Comparison of ENCODE assay signal across 8 cellular contexts in the genomic region with DNA sequence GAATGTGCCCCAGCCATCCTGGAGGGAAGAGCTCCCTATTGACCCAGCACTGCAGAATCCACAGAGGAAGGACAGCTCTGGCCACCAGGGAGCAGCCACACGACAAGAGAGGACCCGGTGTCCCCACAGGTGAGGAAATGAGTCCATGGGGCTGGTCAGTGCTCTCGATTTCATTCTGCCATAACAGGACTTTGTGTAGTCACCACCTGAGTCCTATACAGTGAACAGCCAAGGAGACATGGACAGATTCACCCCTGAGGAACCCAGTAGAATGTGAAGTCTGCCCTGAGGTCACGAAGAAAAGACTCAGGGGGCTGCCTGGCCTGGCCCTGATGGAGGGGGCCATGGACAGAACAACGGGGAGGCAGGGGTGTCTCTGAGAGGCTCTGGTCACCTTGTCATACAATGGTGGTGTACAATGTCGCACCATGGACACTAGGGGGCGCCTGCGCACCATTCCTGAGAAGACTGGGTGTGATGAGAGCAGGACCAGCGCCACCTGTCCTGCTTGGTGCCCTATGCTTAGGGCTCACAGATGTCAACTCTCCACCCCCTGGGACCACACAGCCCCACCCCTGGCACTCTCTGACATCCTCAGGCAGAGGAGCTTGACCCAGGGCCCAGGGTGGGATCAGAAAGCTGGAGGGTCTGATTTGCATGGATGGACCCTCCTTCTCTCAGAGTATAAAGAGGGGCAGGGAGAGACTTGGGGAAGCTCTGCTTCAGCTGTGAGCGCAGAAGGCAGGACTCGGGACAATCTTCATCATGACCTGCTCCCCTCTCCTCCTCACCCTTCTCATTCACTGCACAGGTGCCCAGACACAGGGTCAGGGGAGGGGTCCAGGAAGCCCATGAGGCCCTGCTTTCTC.
DNase-seq lines count a peak whose midpoint lies in the region; ATAC-seq and TF ChIP-seq lines count a peak whose summit lies in the region.
"Not testable (repeated sequence)": the region's sequence is repeated elsewhere in the genome, so short reads cannot be mapped to it uniquely, and the experiment has no call there.

No MANE protein-coding gene starts in this region.

- peak overlapping the region in 3 of 7 donors; percentile 16 to 51 (median 42) for H3K27ac Mint-ChIP-seq in CD4-positive, alpha-beta memory T cell
- not testable (repeated sequence) for H3K27ac Mint-ChIP-seq in endodermal cell

- not testable (repeated sequence) for H3K23ac ChIP-seq in mesendoderm (ENCODE audit: low read length)

- not testable (repeated sequence) for H4K20me1 ChIP-seq in Karpas-422 (ENCODE audit: insufficient read depth, low read depth, low read length); PC-9 (ENCODE audit: insufficient read depth)

- POLR2A ChIA-PET in CD4-positive, alpha-beta memory T cell (lab: Charles Lee; ENCODE audit: partially characterized antibody); PC-9 (lab: Charles Lee; ENCODE audit: unreplicated experiment): not testable (repeated sequence)

- not testable (repeated sequence) for H3K56ac ChIP-seq in mesendoderm (ENCODE audit: low read length)

- not testable (repeated sequence) for H2BK5ac ChIP-seq in mesendoderm (ENCODE audit: low read length)

- not testable (repeated sequence) for H4K8ac ChIP-seq in mesendoderm (ENCODE audit: low read depth, low read length)

- H4K5ac ChIP-seq in mesendoderm (ENCODE audit: low read length) = not testable (repeated sequence)

- not testable (repeated sequence) for H3K9ac ChIP-seq in Karpas-422 (ENCODE audit: low read length); endodermal cell (ENCODE audit: extremely low read depth, low read length, poor library complexity, severe bottlenecking); mesendoderm (ENCODE audit: low read length)

- H2AK5ac ChIP-seq in mesendoderm (ENCODE audit: low read length) = not testable (repeated sequence)

- H3K4me3 Mint-ChIP-seq in CD4-positive, alpha-beta memory T cell; endodermal cell: not testable (repeated sequence)

- not testable (repeated sequence) for H3K4ac ChIP-seq in mesendoderm (ENCODE audit: low read depth, low read length)

- not testable (repeated sequence) for H3K4me3 ChIP-seq in CD4-positive, alpha-beta memory T cell (ENCODE audit: low read length in 2 of 2); Karpas-422 (ENCODE audit: low read length); PC-9; endodermal cell (ENCODE audit: low read length); mesendoderm (ENCODE audit: low read length)

- peak; percentile 73 for TF ChIP-seq CTCF in PC-9 (conservative IDR thresholded peaks at IDR 0.05)
- TF ChIP-seq CTCF in endodermal cell (conservative IDR thresholded peaks at IDR 0.05) = peak; percentile 88

- H3K9me3 Mint-ChIP-seq in CD4-positive, alpha-beta memory T cell; endodermal cell: not testable (repeated sequence)

- H3K79me1 ChIP-seq in mesendoderm (ENCODE audit: low read length) = not testable (repeated sequence)

- 30 to 44% methylated on average over 2 to 9 of the region's 11 CpGs for WGBS in endodermal cell (ENCODE audit: insufficient coverage in 1 of 2, insufficient read length in 1 of 2), 2 experiments
- no CpG with 5 or more reads among the region's 11 CpGs for WGBS in mesendoderm (ENCODE audit: extremely low coverage, insufficient coverage, low lambda C conversion rate)

- not testable (repeated sequence) for H2BK15ac ChIP-seq in mesendoderm (replicated peaks; ENCODE audit: low read depth)

- not testable (repeated sequence) for H2BK120ac ChIP-seq in mesendoderm (ENCODE audit: low read depth, low read length)

- not testable (repeated sequence) for H3K9me2 ChIP-seq in Karpas-422 (replicated peaks; ENCODE audit: insufficient read depth, low read length); PC-9 (ENCODE audit: insufficient read depth)

- peaks cover 17 to 21% of the 10 kb centered on the region in 2 donors for H3K36me3 Mint-ChIP-seq in CD4-positive, alpha-beta memory T cell
- H3K36me3 Mint-ChIP-seq in endodermal cell (ENCODE audit: low read depth) = peaks cover 41% of the 10 kb centered on the region

- not testable (repeated sequence) for H3K18ac ChIP-seq in mesendoderm (ENCODE audit: low read length)

- DNase-seq in CD4-positive, alpha-beta memory T cell = peak; percentile 52 to 61 (median 57)
- DNase-seq in Karpas-422 (peak; percentile 92), PC-9 (peak; percentile 56 to 58), endodermal cell (peak; percentile 92), mesendoderm (peak; percentile 83)
- DNase-seq in activated CD8-positive, alpha-beta memory T cell treated with anti-CD3 and anti-CD28 coated beads, Interleukin-2, amount 50 U/mL, for 48 hours = peak; percentile 89
- peak; percentile 58 for DNase-seq in stimulated activated CD8-positive, alpha-beta memory T cell treated with anti-CD3 and anti-CD28 coated beads, Interleukin-15, amount 100 ng/mL, for 24 hours (ENCODE audit: low read depth)

- not testable (repeated sequence) for BruUV-seq in PC-9 (replicated peaks; lab: Mats Ljungman, UMichigan)

- not testable (repeated sequence) for H3K4me1 Mint-ChIP-seq in CD4-positive, alpha-beta memory T cell
- peaks cover 11% of the 10 kb centered on the region for H3K4me1 Mint-ChIP-seq in endodermal cell

- peak; percentile 64 for ATAC-seq in GM21526 (IDR thresholded peaks at IDR 0.05; ENCODE audit: low FRiP score, unreplicated experiment)

- H3K36me3 ChIP-seq in CD4-positive, alpha-beta memory T cell (ENCODE audit: insufficient read depth, low read length); Karpas-422 (ENCODE audit: insufficient read depth, low read length); PC-9 (ENCODE audit: low read depth); mesendoderm (ENCODE audit: control insufficient read depth, insufficient read depth, low read length): not testable (repeated sequence)
- peaks cover 29% of the 10 kb centered on the region for H3K36me3 ChIP-seq in endodermal cell (ENCODE audit: control insufficient read depth, insufficient read depth, low read length)

- not testable (repeated sequence) for H3K4me1 ChIP-seq in CD4-positive, alpha-beta memory T cell (ENCODE audit: insufficient read depth, low read length); Karpas-422 (ENCODE audit: low read length); PC-9 (replicated peaks; ENCODE audit: insufficient read depth); endodermal cell (ENCODE audit: control insufficient read depth, insufficient read depth, low read length); mesendoderm (ENCODE audit: control insufficient read depth, low read depth, low read length)

- not testable (repeated sequence) for H3K4me2 ChIP-seq in Karpas-422 (ENCODE audit: low read depth, low read length, poor library complexity, severe bottlenecking); PC-9; mesendoderm (ENCODE audit: low read length)

- H3K27ac ChIP-seq in CD4-positive, alpha-beta memory T cell (ENCODE audit: low read depth, low read length); Karpas-422 (ENCODE audit: low read length); PC-9; endodermal cell (ENCODE audit: low read depth, low read length); mesendoderm (ENCODE audit: low read depth, low read length): not testable (repeated sequence)

- CTCF ChIA-PET in CD4-positive, alpha-beta memory T cell (lab: Charles Lee; ENCODE audit: partially characterized antibody) = interaction anchor here (0.9 to 2.5 kb wide), 6 partner anchors 8 to 113 kb away, joined by 3 to 7 read pairs (median 4); no protein-coding TSS in a partner anchor
- CTCF ChIA-PET in PC-9 (lab: Charles Lee) = not testable (repeated sequence)

- H3F3A ChIP-seq in PC-9 (ENCODE audit: insufficient read depth, low read depth) = not testable (repeated sequence)

- H3K27me3 ChIP-seq in CD4-positive, alpha-beta memory T cell (ENCODE audit: insufficient read depth, low read length); Karpas-422 (ENCODE audit: low read length); PC-9 (ENCODE audit: insufficient read depth, low read depth); mesendoderm (ENCODE audit: insufficient read depth, low read length, poor library complexity): not testable (repeated sequence)
- H3K27me3 ChIP-seq in endodermal cell (ENCODE audit: control insufficient read depth, insufficient read depth, low read length, poor library complexity, severe bottlenecking) = peaks cover 19% of the 10 kb centered on the region

- not testable (repeated sequence) for H3K27me3 Mint-ChIP-seq in CD4-positive, alpha-beta memory T cell
- H3K27me3 Mint-ChIP-seq in endodermal cell (ENCODE audit: insufficient read depth) = peaks cover 38% of the 10 kb centered on the region

- not testable (repeated sequence) for H2AFZ ChIP-seq in Karpas-422 (ENCODE audit: low read length); PC-9

- not testable (repeated sequence) for H3K79me2 ChIP-seq in Karpas-422 (ENCODE audit: low read length); PC-9 (ENCODE audit: low read depth); mesendoderm (ENCODE audit: control insufficient read depth, insufficient read depth, low read length)

- H3K9me3 ChIP-seq in CD4-positive, alpha-beta memory T cell (ENCODE audit: control insufficient read depth in 1 of 2, low read length in 2 of 2); Karpas-422 (ENCODE audit: low read length); PC-9 (ENCODE audit: insufficient read depth, low read depth); endodermal cell (ENCODE audit: control insufficient read depth, low read length): not testable (repeated sequence)

- intact Hi-C loops in CD4-positive, alpha-beta memory T cell (cut with micrococcal nuclease) = loop anchor here (1.0 kb wide), 1 partner anchor 114 kb away; no protein-coding TSS in a partner anchor
- intact Hi-C loops in PC-9 (cut with micrococcal nuclease; ENCODE audit: unreplicated experiment) = not testable (repeated sequence)
